13 cellular contexts compared by ENCODE assay signal in genomic region chr21:14591277-14591876, GRCh38. TPM values are rescaled to one million over a fixed set of nuclear protein-coding genes. Genes with fewer than 3 reads are reported as not detected.
A peak's percentile ranks its signal among the peaks of the same experiment; 100 is the strongest.
DNase-seq lines count a peak whose midpoint lies in the region; ATAC-seq and TF ChIP-seq lines count a peak whose summit lies in the region.
"Had no signal": no experiment of that assay in that cellular context is flagged by ENCODE, and none has a peak within 500 bp of the region (broad histone marks: within the 10 kb centered on the region; RNA-seq: fewer than 3 reads in every experiment).

No MANE protein-coding gene starts in this region.

- POLR2A ChIA-PET in A673 (lab: Charles Lee; ENCODE audit: low non-redundant PET), result no interaction called here

- H3K4me3 ChIP-seq in Peyer's patch (no peak overlapping the region), suprapubic skin (no peak overlapping the region), A673 (ENCODE audit: low read depth, low read length, poor library complexity, severe bottlenecking) (no peak overlapping the region)
- H3K4me3 ChIP-seq: dorsolateral prefrontal cortex, thyroid gland had no signal

- H3K27me3 ChIP-seq in Peyer's patch (no peaks in the 10 kb centered on the region), suprapubic skin (no peaks in the 10 kb centered on the region), A673 (replicated peaks; ENCODE audit: insufficient read depth, low read depth, low read length, poor library complexity) (no peaks in the 10 kb centered on the region)
- H3K27me3 ChIP-seq: dorsolateral prefrontal cortex, thyroid gland had no signal

- no peak for TF ChIP-seq CTCF in Peyer's patch (IDR thresholded peaks at IDR 0.05)
- no peak for TF ChIP-seq CTCF in suprapubic skin (IDR thresholded peaks at IDR 0.05)
- TF ChIP-seq CTCF in A673 (conservative IDR thresholded peaks at IDR 0.05; ENCODE audit: low read depth, low read length), result no peak

- no TSS peak for BruUV-seq in A673 (replicated peaks; lab: Mats Ljungman, UMichigan)

- peak; percentile 45 for ATAC-seq in GM18868 (IDR thresholded peaks at IDR 0.05; ENCODE audit: unreplicated experiment)

- H3K27ac ChIP-seq in Peyer's patch (peak overlapping the region; percentile 1 to 18 (median 14)), epithelial cell of prostate (no peak overlapping the region), suprapubic skin (no peak overlapping the region), A673 (ENCODE audit: low read depth, low read length, poor library complexity, severe bottlenecking) (no peak overlapping the region)
- H3K27ac ChIP-seq: C4-2B, thyroid gland had no signal

- H3K36me3 ChIP-seq in Peyer's patch (no peaks in the 10 kb centered on the region), suprapubic skin (no peaks in the 10 kb centered on the region), A673 (ENCODE audit: insufficient read depth, low read length, poor library complexity, severe bottlenecking) (no peaks in the 10 kb centered on the region)
- H3K36me3 ChIP-seq: thyroid gland had no signal

- 93% methylated on average over 1 of the region's 1 CpG for WGBS in suprapubic skin

- intact Hi-C loops in A673 (cut with micrococcal nuclease; ENCODE audit: unreplicated experiment), result no loop called here

- CTCF ChIA-PET in A673 (lab: Charles Lee), result no interaction called here

- no peaks in the 10 kb centered on the region for H3K4me1 ChIP-seq in Peyer's patch
- no peaks in the 10 kb centered on the region for H3K4me1 ChIP-seq in suprapubic skin
- peaks cover 12% of the 10 kb centered on the region for H3K4me1 ChIP-seq in A673 (ENCODE audit: insufficient read depth, low read length, poor library complexity, severe bottlenecking)
- H3K4me1 ChIP-seq: thyroid gland had no signal

- TF ChIP-seq EP300 in suprapubic skin (IDR thresholded peaks at IDR 0.05), result no peak

- TF ChIP-seq POLR2A in Peyer's patch (IDR thresholded peaks at IDR 0.05), result no peak
- TF ChIP-seq POLR2A in suprapubic skin (IDR thresholded peaks at IDR 0.05), result no peak

- peak; percentile 17 for DNase-seq in CD1c-positive myeloid dendritic cell (ENCODE audit: extremely low spot score)
- no peak for DNase-seq in Peyer's patch
- DNase-seq in epithelial cell of prostate (ENCODE audit: low read depth, low spot score), result peak; percentile 14
- DNase-seq in suprapubic skin (ENCODE audit: low spot score in 2 of 2), result no peak
- no peak for DNase-seq in retina
- no peak for DNase-seq in A673 (ENCODE audit: low spot score)
- no peak for DNase-seq in NCI-H524 treated with DMSO at 0.1 percent for 48 hours (lab: John Stamatoyannopoulos, UW)
- DNase-seq: dorsolateral prefrontal cortex, NCI-H1694 treated with DMSO at 0.1 percent for 48 hours, T1000 had no signal

- H3K9me3 ChIP-seq in Peyer's patch (peaks cover 0 to 1% (median 0%) of the 10 kb centered on the region in 4 donors), suprapubic skin (no peaks in the 10 kb centered on the region), A673 (ENCODE audit: low read depth, low read length, poor library complexity, severe bottlenecking) (no peaks in the 10 kb centered on the region)
- H3K9me3 ChIP-seq: thyroid gland had no signal

RNA-seq across cellular contexts. Expression of gene SAMSN1, which starts 45.3 kb away (rescaled TPM):
- total RNA-seq in Peyer's patch (10 to 100 TPM in 1 of 4 donors, 1 to 10 TPM in 2, under 1 TPM in 1; 0.57 to 56.1 (median 2.2) TPM), suprapubic skin (1 to 10 TPM in 1 of 4 donors, under 1 TPM in 3; 0.80 to 1.9 (median 0.93) TPM), A673 (2021) (not detected in 2 replicates)

Comparison
In these comparisons a context has a peak if more than half of its experiments do, and no peak if none do; other contexts are left out.
1. DNase-seq: peak in CD1c-positive myeloid dendritic cell (single experiment) and epithelial cell of prostate (single experiment); none in Peyer's patch (0 of 3), suprapubic skin (0 of 2), retina (single experiment), A673 (single experiment) and NCI-H524 treated with DMSO at 0.1 percent for 48 hours (single experiment).
2. H3K27ac ChIP-seq: peak in Peyer's patch (4 of 4); none in epithelial cell of prostate (single experiment), suprapubic skin (single experiment) and A673 (single experiment).